ENCODE assay signal across 1 cellular context in genomic region chr20:23585808-23586734, GRCh38.
TF ChIP-seq lines count a peak whose summit lies in the region.

No MANE protein-coding gene starts in this region.

TF ChIP-seq in HepG2, 621 proteins besides CTCF, POLR2A, EP300 and RAD21 (continued from another document and continues in another):
- TF ChIP-seq ZNF512B (CRISPR knock-in tag; IDR thresholded peaks at IDR 0.05; ENCODE audit: borderline replicate concordance) (peak; percentile 56; the same call in 1 of the 2 replicates), BRD4 (CRISPR knock-in tag; IDR thresholded peaks at IDR 0.05) (peak; percentile 78; the same call in 1 of the 2 replicates), SP140L (CRISPR knock-in tag; IDR thresholded peaks at IDR 0.05; ENCODE audit: borderline replicate concordance) (no peak; the same call in 1 of the 2 replicates), ZNF549 (CRISPR knock-in tag; IDR thresholded peaks at IDR 0.05) (no peak), ZNF704 (CRISPR knock-in tag; IDR thresholded peaks at IDR 0.05; ENCODE audit: borderline replicate concordance) (0 out of 2 replicates have a peak, but pooled peaks have one; percentile 62), ZNF280B (CRISPR knock-in tag; IDR thresholded peaks at IDR 0.05; ENCODE audit: borderline replicate concordance) (0 out of 2 replicates have a peak, but pooled peaks have one; percentile 61), DPF2 (CRISPR knock-in tag; IDR thresholded peaks at IDR 0.05; ENCODE audit: borderline replicate concordance, low read depth) (peak; percentile 70), SP5 (CRISPR knock-in tag; IDR thresholded peaks at IDR 0.05; ENCODE audit: borderline replicate concordance, low read depth) (peak; percentile 62; the same call in 1 of the 2 replicates), ZBTB43 (CRISPR knock-in tag; conservative IDR thresholded peaks at IDR 0.05) (0 out of 2 replicates have a peak, but pooled peaks have one; percentile 54), HIVEP1 (CRISPR knock-in tag; IDR thresholded peaks at IDR 0.05) (peak; percentile 91), MYNN (CRISPR knock-in tag; IDR thresholded peaks at IDR 0.05; ENCODE audit: low read depth) (no peak), TCF7L2 (IDR thresholded peaks at IDR 0.05; ENCODE audit: low read depth, low read length) (no peak; the same call in 1 of the 2 replicates), CCDC6 (CRISPR knock-in tag; IDR thresholded peaks at IDR 0.05) (peak; percentile 62; the same call in 1 of the 2 replicates), ATF3 (CRISPR knock-in tag; IDR thresholded peaks at IDR 0.05) (peak; percentile 38; the same call in 1 of the 2 replicates), ZBTB49 (CRISPR knock-in tag; IDR thresholded peaks at IDR 0.05; ENCODE audit: borderline replicate concordance) (no peak), ZNF335 (CRISPR knock-in tag; IDR thresholded peaks at IDR 0.05) (0 out of 2 replicates have a peak, but pooled peaks have one; percentile 29), MZF1 (CRISPR knock-in tag; IDR thresholded peaks at IDR 0.05; ENCODE audit: borderline replicate concordance) (no peak), ONECUT2 (CRISPR knock-in tag; IDR thresholded peaks at IDR 0.05) (0 out of 2 replicates have a peak, but pooled peaks have one; percentile 45), ZNF639 (CRISPR knock-in tag; conservative IDR thresholded peaks at IDR 0.05) (no peak), ZNF224 (CRISPR knock-in tag; IDR thresholded peaks at IDR 0.05) (no peak), ZNF883 (CRISPR knock-in tag; IDR thresholded peaks at IDR 0.05; ENCODE audit: not compliant biosample characterization) (no peak), PPARG (CRISPR knock-in tag; conservative IDR thresholded peaks at IDR 0.05) (no peak; the same call in 1 of the 2 replicates), ZNF713 (CRISPR knock-in tag; IDR thresholded peaks at IDR 0.05) (peak; percentile 21; the same call in 1 of the 2 replicates), ZBTB20 (CRISPR knock-in tag; IDR thresholded peaks at IDR 0.05; ENCODE audit: borderline replicate concordance, low read depth) (peak; percentile 56; the same call in 1 of the 2 replicates), ZNF362 (CRISPR knock-in tag; IDR thresholded peaks at IDR 0.05; ENCODE audit: borderline replicate concordance) (no peak), GATAD2A (CRISPR knock-in tag; IDR thresholded peaks at IDR 0.05) (peak; percentile 90), AKNA (CRISPR knock-in tag; IDR thresholded peaks at IDR 0.05; ENCODE audit: borderline replicate concordance) (no peak), ZFP62 (CRISPR knock-in tag; IDR thresholded peaks at IDR 0.05) (no peak), PAWR (CRISPR knock-in tag; IDR thresholded peaks at IDR 0.05; ENCODE audit: borderline replicate concordance) (no peak), PCBP1 (IDR thresholded peaks at IDR 0.05; ENCODE audit: borderline replicate concordance, low read depth, low read length) (no peak), RXRA (CRISPR knock-in tag; IDR thresholded peaks at IDR 0.05) (peak; percentile 68; the same call in 1 of the 2 replicates), HOXA7 (CRISPR knock-in tag; IDR thresholded peaks at IDR 0.05) (no peak), YEATS4 (CRISPR knock-in tag; IDR thresholded peaks at IDR 0.05; ENCODE audit: borderline replicate concordance) (peak; percentile 68; the same call in 1 of the 2 replicates), ZNF251 (CRISPR knock-in tag; IDR thresholded peaks at IDR 0.05) (no peak), HCFC1 (IDR thresholded peaks at IDR 0.05; ENCODE audit: low read depth, low read length) (no peak), ZNF432 (CRISPR knock-in tag; IDR thresholded peaks at IDR 0.05; ENCODE audit: borderline replicate concordance) (no peak)
